In the genomic region with DNA sequence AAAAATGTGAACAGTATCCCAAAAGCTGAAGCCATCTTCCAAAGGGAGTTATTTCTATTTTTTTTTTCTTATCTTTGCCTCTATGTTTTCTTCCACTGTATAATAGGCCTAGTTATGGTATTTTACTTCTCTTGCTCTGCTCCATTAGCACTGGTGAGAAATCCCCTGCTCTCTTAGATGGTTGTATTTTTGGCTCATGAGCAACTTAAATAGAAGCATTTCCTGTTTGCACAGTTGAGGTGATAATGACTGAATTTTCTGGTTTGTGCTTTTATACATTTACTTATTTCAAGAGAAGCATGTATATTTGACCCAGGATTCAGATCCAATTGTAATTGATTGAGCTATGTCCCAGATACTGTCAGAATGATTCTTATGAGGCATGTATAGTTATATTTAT, we compare ENCODE assay signal across 12 cellular contexts.
DNase-seq lines count a peak whose midpoint lies in the region; ATAC-seq and TF ChIP-seq lines count a peak whose summit lies in the region.
"Had no signal": no experiment of that assay in that cellular context is flagged by ENCODE, and none has a peak within 500 bp of the region (broad histone marks: within the 10 kb centered on the region; RNA-seq: fewer than 3 reads in every experiment).

No MANE protein-coding gene starts in this region.

- H3K9me3 ChIP-seq in breast epithelium = peaks cover 0 to 12% of the 10 kb centered on the region in 2 donors

- intact Hi-C loops in breast epithelium (cut with DNase I; ENCODE audit: low total_unique reads) = no loop called here

- no peak overlapping the region for H3K4me3 ChIP-seq in breast epithelium

- no peak for TF ChIP-seq POLR2A in breast epithelium (IDR thresholded peaks at IDR 0.05)

- peaks cover 4 to 10% of the 10 kb centered on the region in 2 donors for H3K9me3 Mint-ChIP-seq in activated T-cell treated with anti-CD3 and anti-CD28 coated beads, Interleukin-2, amount 50 U/mL, for 72 hours
- peaks cover 36% of the 10 kb centered on the region for H3K9me3 Mint-ChIP-seq in activated T-cell treated with anti-CD3 and anti-CD28 coated beads, Interleukin-2, amount 50 U/mL, for 4 hours
- H3K9me3 Mint-ChIP-seq in stimulated activated memory B cell treated with anti-CD40 and anti-IgM and Interleukin-4, amounts not matched to agents 10 μg/mL and 1 μg/mL and 100 μg/mL, for 72 hours = peaks cover 11% of the 10 kb centered on the region

- H3K4me1 ChIP-seq in breast epithelium = no peaks in the 10 kb centered on the region

- H3K4me1 Mint-ChIP-seq in activated T-cell treated with anti-CD3 and anti-CD28 coated beads, Interleukin-2, amount 50 U/mL, for 72 hours (ENCODE audit: low read depth) = peaks cover 10% of the 10 kb centered on the region
- peaks cover 30% of the 10 kb centered on the region for H3K4me1 Mint-ChIP-seq in activated T-cell treated with anti-CD3 and anti-CD28 coated beads, Interleukin-2, amount 50 U/mL, for 4 hours (ENCODE audit: low read depth)
- peaks cover 61% of the 10 kb centered on the region for H3K4me1 Mint-ChIP-seq in stimulated activated memory B cell treated with anti-CD40 and anti-IgM and Interleukin-4, amounts not matched to agents 10 μg/mL and 1 μg/mL and 100 μg/mL, for 72 hours

- DNase-seq in activated T-cell treated with anti-CD3 and anti-CD28 coated beads, Interleukin-2, amount 50 U/mL, for 72 hours = no peak
- no peak for DNase-seq in activated T-cell treated with anti-CD3 and anti-CD28 coated beads, Interleukin-2, amount 50 U/mL, for 4 hours
- no peak for DNase-seq in left lobe of liver (ENCODE audit: low spot score)
- no peak for DNase-seq in stimulated activated naive CD4-positive, alpha-beta T cell (lab: John Stamatoyannopoulos, UW)
- DNase-seq in breast epithelium (ENCODE audit: low spot score in 2 of 2) = no peak
- DNase-seq: activated CD8-positive, alpha-beta T cell treated with anti-CD3 and anti-CD28 coated beads for 36 hours; mammary epithelial cell; right cardiac atrium; stimulated activated CD8-positive, alpha-beta memory T cell treated with anti-CD3 and anti-CD28 coated beads, Interleukin-4, amount 100 ng/mL, for 48 hours had no signal

- no peak for ATAC-seq in activated T-cell treated with anti-CD3 and anti-CD28 coated beads, Interleukin-2, amount 50 U/mL, for 72 hours (replicated peaks in 1 of 2)
- no peak for ATAC-seq in activated T-cell treated with anti-CD3 and anti-CD28 coated beads, Interleukin-2, amount 50 U/mL, for 4 hours
- ATAC-seq in HG02571 (IDR thresholded peaks at IDR 0.05; ENCODE audit: unreplicated experiment) (peak; percentile 98), HG03457 (IDR thresholded peaks at IDR 0.05; ENCODE audit: unreplicated experiment) (peak; percentile 94), left lobe of liver (no peak)
- ATAC-seq in stimulated activated memory B cell treated with anti-CD40 and anti-IgM and Interleukin-4, amounts not matched to agents 10 μg/mL and 1 μg/mL and 100 μg/mL, for 72 hours = peak; percentile 88
- ATAC-seq: activated CD8-positive, alpha-beta T cell treated with anti-CD3 and anti-CD28 coated beads for 36 hours; right cardiac atrium had no signal

- no peaks in the 10 kb centered on the region for H3K27me3 ChIP-seq in breast epithelium

- peaks cover 13 to 16% of the 10 kb centered on the region in 2 donors for H3K36me3 Mint-ChIP-seq in activated T-cell treated with anti-CD3 and anti-CD28 coated beads, Interleukin-2, amount 50 U/mL, for 72 hours (ENCODE audit: insufficient read depth in 2 of 2)
- peaks cover 23% of the 10 kb centered on the region for H3K36me3 Mint-ChIP-seq in activated T-cell treated with anti-CD3 and anti-CD28 coated beads, Interleukin-2, amount 50 U/mL, for 4 hours (ENCODE audit: insufficient read depth)
- H3K36me3 Mint-ChIP-seq in stimulated activated memory B cell treated with anti-CD40 and anti-IgM and Interleukin-4, amounts not matched to agents 10 μg/mL and 1 μg/mL and 100 μg/mL, for 72 hours = peaks cover 38% of the 10 kb centered on the region

- H3K36me3 ChIP-seq in breast epithelium = no peaks in the 10 kb centered on the region

- H3K27me3 Mint-ChIP-seq in activated T-cell treated with anti-CD3 and anti-CD28 coated beads, Interleukin-2, amount 50 U/mL, for 72 hours (ENCODE audit: low read depth) = no peaks in the 10 kb centered on the region
- H3K27me3 Mint-ChIP-seq in activated T-cell treated with anti-CD3 and anti-CD28 coated beads, Interleukin-2, amount 50 U/mL, for 4 hours (ENCODE audit: low read depth) = no peaks in the 10 kb centered on the region
- H3K27me3 Mint-ChIP-seq in stimulated activated memory B cell treated with anti-CD40 and anti-IgM and Interleukin-4, amounts not matched to agents 10 μg/mL and 1 μg/mL and 100 μg/mL, for 72 hours = no peaks in the 10 kb centered on the region
- H3K27me3 Mint-ChIP-seq: activated CD8-positive, alpha-beta T cell treated with anti-CD3 and anti-CD28 coated beads for 36 hours had no signal

- H3K4me3 Mint-ChIP-seq in activated T-cell treated with anti-CD3 and anti-CD28 coated beads, Interleukin-2, amount 50 U/mL, for 72 hours = no peak overlapping the region
- no peak overlapping the region for H3K4me3 Mint-ChIP-seq in activated T-cell treated with anti-CD3 and anti-CD28 coated beads, Interleukin-2, amount 50 U/mL, for 4 hours
- peak overlapping the region; percentile 43 for H3K4me3 Mint-ChIP-seq in stimulated activated memory B cell treated with anti-CD40 and anti-IgM and Interleukin-4, amounts not matched to agents 10 μg/mL and 1 μg/mL and 100 μg/mL, for 72 hours
- H3K4me3 Mint-ChIP-seq: activated CD8-positive, alpha-beta T cell treated with anti-CD3 and anti-CD28 coated beads for 36 hours had no signal

- H3K27ac Mint-ChIP-seq in activated T-cell treated with anti-CD3 and anti-CD28 coated beads, Interleukin-2, amount 50 U/mL, for 72 hours = peak overlapping the region; percentile 32
- H3K27ac Mint-ChIP-seq in stimulated activated memory B cell treated with anti-CD40 and anti-IgM and Interleukin-4, amounts not matched to agents 10 μg/mL and 1 μg/mL and 100 μg/mL, for 72 hours = peak overlapping the region; percentile 91
- H3K27ac Mint-ChIP-seq: activated CD8-positive, alpha-beta T cell treated with anti-CD3 and anti-CD28 coated beads for 36 hours had no signal

- TF ChIP-seq CTCF in breast epithelium (IDR thresholded peaks at IDR 0.05) = no peak

- H3K27ac ChIP-seq in breast epithelium = no peak overlapping the region

Comparison
In these comparisons a context has a peak if more than half of its experiments do, and no peak if none do; other contexts are left out.
1. ATAC-seq: peak in HG02571 (single experiment), HG03457 (single experiment) and stimulated activated memory B cell treated with anti-CD40 and anti-IgM and Interleukin-4, amounts not matched to agents 10 μg/mL and 1 μg/mL and 100 μg/mL, for 72 hours (single experiment); none in activated T-cell treated with anti-CD3 and anti-CD28 coated beads, Interleukin-2, amount 50 U/mL, for 72 hours (0 of 2), activated T-cell treated with anti-CD3 and anti-CD28 coated beads, Interleukin-2, amount 50 U/mL, for 4 hours (0 of 2) and left lobe of liver (single experiment).